In genomic region chr4:188735082-188735481, GRCh38 we compare ENCODE assay signal across 41 cellular contexts.
"Had no signal": no experiment of that assay in that cellular context is flagged by ENCODE, and none has a peak within 500 bp of the region (broad histone marks: within the 10 kb centered on the region; RNA-seq: fewer than 3 reads in every experiment).

No MANE protein-coding gene starts in this region.

- FAIRE-seq: astrocyte, bronchial epithelial cell had no signal

- H3K27ac Mint-ChIP-seq: activated naive CD4-positive, alpha-beta T cell treated with anti-CD3 and anti-CD28 coated beads for 36 hours; activated naive CD4-positive, alpha-beta T cell treated with anti-CD3 and anti-CD28 coated beads, Interleukin-2, amount 10 ng/mL, durations not matched to agents 7 days and 5 days; activated naive CD4-positive, alpha-beta T cell treated with anti-CD3 and anti-CD28 coated beads, Interleukin-2, amount 50 U/mL, for 24 hours; activated naive CD4-positive, alpha-beta T cell treated with anti-CD3 and anti-CD28 coated beads, Interleukin-2, amount 50 U/mL, for 72 hours; activated naive CD8-positive, alpha-beta T cell; activated naive CD8-positive, alpha-beta T cell treated with anti-CD3 and anti-CD28 coated beads for 36 hours; activated naive CD8-positive, alpha-beta T cell treated with anti-CD3 and anti-CD28 coated beads, Interleukin-2, amount 10 ng/mL, durations not matched to agents 7 days and 5 days; activated naive CD8-positive, alpha-beta T cell treated with anti-CD3 and anti-CD28 coated beads, Interleukin-2, amount 50 U/mL, for 24 hours; activated T-cell treated with anti-CD3 and anti-CD28 coated beads, Interleukin-2, amount 50 U/mL, for 24 hours; activated T-cell treated with anti-CD3 and anti-CD28 coated beads, Interleukin-2, amount 50 U/mL, for 72 hours; activated T-helper 1 cell treated with anti-CD3 and anti-CD28 coated beads, Interleukin-12 subunit alpha, Interleukin-12 subunit beta, Interleukin-2, Interleukin-4 antibody, amounts not matched to agents 30 ng/mL and 10 ng/mL and 1 ng/mL, durations not matched to agents 14 hours and 24 hours and 36 hours; activated T-helper 17 cell treated with anti-CD3 and anti-CD28 coated beads, Interleukin-2, amount 50 U/mL, for 72 hours; activated T-helper 2 cell treated with anti-CD3 and anti-CD28 coated beads, Interferon-gamma antibody, Interleukin-2, Interleukin-4, amounts not matched to agents 10 μg/mL and 5 μg/mL and 100 μg/mL, durations not matched to agents 14 hours and 24 hours and 36 hours; brain had no signal

- H3K4me3 Mint-ChIP-seq: activated naive CD4-positive, alpha-beta T cell treated with anti-CD3 and anti-CD28 coated beads for 36 hours; activated naive CD4-positive, alpha-beta T cell treated with anti-CD3 and anti-CD28 coated beads, Interleukin-2, amount 10 ng/mL, durations not matched to agents 7 days and 5 days; activated naive CD4-positive, alpha-beta T cell treated with anti-CD3 and anti-CD28 coated beads, Interleukin-2, amount 50 U/mL, for 24 hours; activated naive CD8-positive, alpha-beta T cell; activated naive CD8-positive, alpha-beta T cell treated with anti-CD3 and anti-CD28 coated beads for 36 hours; activated naive CD8-positive, alpha-beta T cell treated with anti-CD3 and anti-CD28 coated beads, Interleukin-2, amount 10 ng/mL, durations not matched to agents 7 days and 5 days; activated naive CD8-positive, alpha-beta T cell treated with anti-CD3 and anti-CD28 coated beads, Interleukin-2, amount 50 U/mL, for 24 hours; activated T-cell treated with anti-CD3 and anti-CD28 coated beads, Interleukin-2, amount 50 U/mL, for 24 hours; activated T-cell treated with anti-CD3 and anti-CD28 coated beads, Interleukin-2, amount 50 U/mL, for 4 hours; activated T-cell treated with anti-CD3 and anti-CD28 coated beads, Interleukin-2, amount 50 U/mL, for 72 hours; activated T-helper 1 cell treated with anti-CD3 and anti-CD28 coated beads, Interleukin-12 subunit alpha, Interleukin-12 subunit beta, Interleukin-2, Interleukin-4 antibody, amounts not matched to agents 30 ng/mL and 10 ng/mL and 1 ng/mL, durations not matched to agents 14 hours and 24 hours and 36 hours; activated T-helper 17 cell treated with anti-CD3 and anti-CD28 coated beads, Interleukin-2, amount 50 U/mL, for 72 hours; brain; central memory CD8-positive, alpha-beta T cell had no signal

- H3K27me3 Mint-ChIP-seq: activated naive CD4-positive, alpha-beta T cell treated with anti-CD3 and anti-CD28 coated beads, Interleukin-2, amount 10 ng/mL, durations not matched to agents 7 days and 5 days; activated naive CD4-positive, alpha-beta T cell treated with anti-CD3 and anti-CD28 coated beads, Interleukin-2, amount 50 U/mL, for 24 hours; activated naive CD8-positive, alpha-beta T cell; activated naive CD8-positive, alpha-beta T cell treated with anti-CD3 and anti-CD28 coated beads for 36 hours; activated naive CD8-positive, alpha-beta T cell treated with anti-CD3 and anti-CD28 coated beads, Interleukin-2, amount 10 ng/mL, durations not matched to agents 7 days and 5 days; activated naive CD8-positive, alpha-beta T cell treated with anti-CD3 and anti-CD28 coated beads, Interleukin-2, amount 50 U/mL, for 24 hours; activated T-cell treated with anti-CD3 and anti-CD28 coated beads, Interleukin-2, amount 50 U/mL, for 24 hours; activated T-helper 17 cell treated with anti-CD3 and anti-CD28 coated beads, Interleukin-2, amount 50 U/mL, for 72 hours; brain; central memory CD8-positive, alpha-beta T cell had no signal

- H3K36me3 ChIP-seq: adrenal gland, ascending aorta, brain microvascular endothelial cell, breast epithelium, cardiac muscle cell had no signal

- H3K9me3 ChIP-seq: adrenal gland, ascending aorta, body of pancreas, breast epithelium had no signal

- H3K4me1 Mint-ChIP-seq: activated naive CD4-positive, alpha-beta T cell treated with anti-CD3 and anti-CD28 coated beads, Interleukin-2, amount 10 ng/mL, durations not matched to agents 7 days and 5 days; activated naive CD4-positive, alpha-beta T cell treated with anti-CD3 and anti-CD28 coated beads, Interleukin-2, amount 50 U/mL, for 24 hours; activated naive CD8-positive, alpha-beta T cell treated with anti-CD3 and anti-CD28 coated beads for 36 hours; activated naive CD8-positive, alpha-beta T cell treated with anti-CD3 and anti-CD28 coated beads, Interleukin-2, amount 10 ng/mL, durations not matched to agents 7 days and 5 days; activated naive CD8-positive, alpha-beta T cell treated with anti-CD3 and anti-CD28 coated beads, Interleukin-2, amount 50 U/mL, for 24 hours; activated T-helper 17 cell treated with anti-CD3 and anti-CD28 coated beads, Interleukin-2, amount 50 U/mL, for 72 hours; brain; central memory CD8-positive, alpha-beta T cell had no signal

- DNase-seq: activated effector memory CD4-positive, alpha-beta T cell treated with anti-CD3 and anti-CD28 coated beads, Interleukin-2, amount 50 U/mL, for 16 hours; activated effector memory CD4-positive, alpha-beta T cell treated with Interleukin-2 at 50 U/mL for 16 hours; activated gamma-delta T cell; activated gamma-delta T cell treated with Interleukin-2 at 50 U/mL for 16 hours; activated naive CD4-positive, alpha-beta T cell; activated naive CD4-positive, alpha-beta T cell treated with anti-CD3 and anti-CD28 coated beads for 36 hours; activated naive CD4-positive, alpha-beta T cell treated with anti-CD3 and anti-CD28 coated beads, Interleukin-2, amount 10 ng/mL, durations not matched to agents 7 days and 5 days; activated naive CD4-positive, alpha-beta T cell treated with anti-CD3 and anti-CD28 coated beads, Interleukin-2, amount 50 U/mL, for 16 hours; activated naive CD4-positive, alpha-beta T cell treated with Interleukin-2 at 50 U/mL for 16 hours; activated naive CD8-positive, alpha-beta T cell treated with anti-CD3 and anti-CD28 coated beads for 36 hours; activated naive CD8-positive, alpha-beta T cell treated with anti-CD3 and anti-CD28 coated beads, Interleukin-2, amount 10 ng/mL, durations not matched to agents 7 days and 5 days; activated naive CD8-positive, alpha-beta T cell treated with anti-CD3 and anti-CD28 coated beads, Interleukin-2, amount 50 U/mL, for 24 hours; activated T-cell treated with anti-CD3 and anti-CD28 coated beads for 4 hours; activated T-cell treated with anti-CD3 and anti-CD28 coated beads, Interleukin-2, amount 50 U/mL, for 1 hour; activated T-cell treated with anti-CD3 and anti-CD28 coated beads, Interleukin-2, amount 50 U/mL, for 24 hours; activated T-cell treated with anti-CD3 and anti-CD28 coated beads, Interleukin-2, amount 50 U/mL, for 4 hours; activated T-cell treated with anti-CD3 and anti-CD28 coated beads, Interleukin-2, amount 50 U/mL, for 48 hours; activated T-cell treated with anti-CD3 and anti-CD28 coated beads, Interleukin-2, amount 50 U/mL, for 72 hours; adrenal gland; amniotic stem cell; amygdala; anterior cingulate cortex; aorta; body of pancreas; brain microvascular endothelial cell; caudate nucleus; central memory CD4-positive, alpha-beta T cell; cerebellar nuclear complex had no signal

- H3K27ac ChIP-seq: adrenal gland, ascending aorta, body of pancreas, brain microvascular endothelial cell, breast epithelium, cardiac muscle cell had no signal

- H3K4me1 ChIP-seq: adrenal gland, ascending aorta, body of pancreas, breast epithelium had no signal

- H3K27me3 ChIP-seq: adrenal gland, ascending aorta, body of pancreas, brain microvascular endothelial cell, breast epithelium, cardiac muscle cell had no signal

- H3K36me3 Mint-ChIP-seq: activated naive CD4-positive, alpha-beta T cell treated with anti-CD3 and anti-CD28 coated beads, Interleukin-2, amount 10 ng/mL, durations not matched to agents 7 days and 5 days; activated naive CD4-positive, alpha-beta T cell treated with anti-CD3 and anti-CD28 coated beads, Interleukin-2, amount 50 U/mL, for 24 hours; activated naive CD8-positive, alpha-beta T cell; activated naive CD8-positive, alpha-beta T cell treated with anti-CD3 and anti-CD28 coated beads for 36 hours; activated naive CD8-positive, alpha-beta T cell treated with anti-CD3 and anti-CD28 coated beads, Interleukin-2, amount 10 ng/mL, durations not matched to agents 7 days and 5 days; brain had no signal

- H3K4me3 ChIP-seq: adrenal gland, ascending aorta, body of pancreas, breast epithelium, cardiac muscle cell had no signal

- ATAC-seq: activated naive CD4-positive, alpha-beta T cell treated with anti-CD3 and anti-CD28 coated beads, Interleukin-2, amount 50 U/mL, for 72 hours; activated naive CD8-positive, alpha-beta T cell treated with anti-CD3 and anti-CD28 coated beads, Interleukin-2, amount 50 U/mL, for 24 hours; activated T-cell treated with anti-CD3 and anti-CD28 coated beads, Interleukin-2, amount 50 U/mL, for 4 hours; activated T-cell treated with anti-CD3 and anti-CD28 coated beads, Interleukin-2, amount 50 U/mL, for 72 hours; activated T-helper 17 cell treated with anti-CD3 and anti-CD28 coated beads, Interleukin-2, amount 50 U/mL, for 72 hours; body of pancreas had no signal
